In the genomic region with DNA sequence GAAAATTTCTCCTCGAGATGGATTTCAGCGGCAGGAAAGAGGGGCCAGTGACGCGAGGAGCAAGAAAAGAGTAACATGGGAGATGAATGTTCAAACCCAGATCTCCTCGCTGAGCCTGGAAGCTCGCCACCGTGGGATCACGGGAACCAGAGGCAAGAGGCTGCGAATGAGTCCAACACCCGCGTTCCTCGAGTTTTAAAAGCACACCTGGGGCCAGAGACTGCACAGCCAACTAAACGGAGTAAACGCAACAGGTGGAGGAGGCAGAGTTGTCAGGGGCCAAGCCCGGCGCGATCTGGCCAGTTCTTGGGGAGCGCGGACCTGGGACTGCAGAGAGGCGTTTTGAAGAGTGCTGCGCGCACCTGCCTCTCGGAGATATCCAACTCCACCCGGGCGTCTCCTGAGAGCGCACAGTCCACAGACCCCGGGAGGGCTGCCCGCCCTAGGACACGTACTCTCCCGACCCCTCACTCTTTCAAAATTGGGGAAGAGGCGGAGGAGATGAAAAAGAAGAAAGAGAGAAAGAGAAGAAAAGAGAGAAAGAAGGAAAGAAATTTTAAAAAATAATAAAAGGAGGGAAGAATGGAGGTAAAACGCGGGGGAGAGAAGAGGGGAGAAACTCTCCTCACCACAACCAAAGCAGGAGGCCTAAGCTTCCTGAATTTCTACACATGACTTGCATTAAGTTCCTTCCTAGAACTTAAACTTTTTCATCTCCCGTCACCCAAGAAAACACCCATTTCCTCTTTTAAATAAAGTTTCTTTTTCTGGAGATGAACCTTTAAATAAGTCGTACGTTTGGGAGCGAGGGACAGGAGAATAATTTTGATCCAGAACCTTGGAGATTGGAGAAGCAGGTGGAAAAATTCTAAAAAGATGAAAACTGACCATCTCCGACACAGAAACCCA, we compare ENCODE assay signal across 12 cellular contexts. TPM values are rescaled to one million over a fixed set of nuclear protein-coding genes. Genes with fewer than 3 reads are reported as not detected.
DNase-seq lines count a peak whose midpoint lies in the region; ATAC-seq and TF ChIP-seq lines count a peak whose summit lies in the region.
"Had no signal": no experiment of that assay in that cellular context is flagged by ENCODE, and none has a peak within 500 bp of the region (broad histone marks: within the 10 kb centered on the region; RNA-seq: fewer than 3 reads in every experiment).

No MANE protein-coding gene starts in this region.

- H3K79me2 ChIP-seq in MM.1S (ENCODE audit: low read length) (no peaks in the 10 kb centered on the region), parathyroid adenoma (no peaks in the 10 kb centered on the region)

- H2AFZ ChIP-seq in MM.1S (ENCODE audit: low read length), result no peak overlapping the region
- peak overlapping the region; percentile 5 for H2AFZ ChIP-seq in parathyroid adenoma

- H3K27ac ChIP-seq in MM.1S (ENCODE audit: low read length) (no peak overlapping the region), ectodermal cell (ENCODE audit: insufficient read depth, low read depth, low read length, poor library complexity, severe bottlenecking) (no peak overlapping the region), parathyroid adenoma (no peak overlapping the region)
- H3K27ac ChIP-seq: foreskin keratinocyte had no signal

- ATAC-seq in HG03521 (IDR thresholded peaks at IDR 0.05; ENCODE audit: unreplicated experiment) (no peak), HG03039 (IDR thresholded peaks at IDR 0.05; ENCODE audit: unreplicated experiment) (no peak)
- ATAC-seq: foreskin keratinocyte, left ventricle myocardium superior had no signal

- no peak for TF ChIP-seq CTCF in MM.1S (IDR thresholded peaks at IDR 0.05; ENCODE audit: low read length)
- TF ChIP-seq CTCF in parathyroid adenoma (IDR thresholded peaks at IDR 0.05), result no peak

- no peaks in the 10 kb centered on the region for H3F3A ChIP-seq in MM.1S (ENCODE audit: insufficient read depth, low read length)

- H3K9ac ChIP-seq in MM.1S (ENCODE audit: low read length) (no peak overlapping the region), parathyroid adenoma (no peak overlapping the region)

- H3K4me2 ChIP-seq in MM.1S (ENCODE audit: low read depth, low read length), result peak overlapping the region; percentile 99
- H3K4me2 ChIP-seq in parathyroid adenoma (ENCODE audit: low read length), result no peak overlapping the region

- no peaks in the 10 kb centered on the region for H3K4me1 ChIP-seq in MM.1S (ENCODE audit: low read length)
- peaks cover 81% of the 10 kb centered on the region for H3K4me1 ChIP-seq in ectodermal cell (ENCODE audit: control insufficient read depth, insufficient read depth, low read length)
- H3K4me1 ChIP-seq in parathyroid adenoma, result peaks cover 3% of the 10 kb centered on the region
- H3K4me1 ChIP-seq: foreskin keratinocyte had no signal

- 1 to 2% methylated on average over 36 to 38 of the region's 38 CpGs for WGBS in ectodermal cell, 2 experiments

- H3K9me2 ChIP-seq in MM.1S (replicated peaks; ENCODE audit: insufficient read depth, low read length), result no peaks in the 10 kb centered on the region

- H3K36me3 ChIP-seq in MM.1S (replicated peaks; ENCODE audit: insufficient read depth, low read length) (no peaks in the 10 kb centered on the region), ectodermal cell (ENCODE audit: control insufficient read depth, insufficient read depth, low read length) (no peaks in the 10 kb centered on the region), parathyroid adenoma (ENCODE audit: control insufficient read depth, insufficient read depth, low read length) (no peaks in the 10 kb centered on the region)

- H3K9me3 ChIP-seq in MM.1S (replicated peaks; ENCODE audit: insufficient read depth, low read length) (no peaks in the 10 kb centered on the region), ectodermal cell (ENCODE audit: control insufficient read depth, low read length) (no peaks in the 10 kb centered on the region), parathyroid adenoma (ENCODE audit: control insufficient read depth, low read length) (no peaks in the 10 kb centered on the region)

- H3K4me3 ChIP-seq in MM.1S (ENCODE audit: low read length) (peak overlapping the region; percentile 72), ectodermal cell (ENCODE audit: insufficient read depth, low read depth, low read length) (peak overlapping the region; percentile 29), parathyroid adenoma (ENCODE audit: low read depth, low read length) (no peak overlapping the region)

- peaks cover 83% of the 10 kb centered on the region for H3K27me3 ChIP-seq in MM.1S (replicated peaks; ENCODE audit: insufficient read depth, low read length)
- H3K27me3 ChIP-seq in ectodermal cell (ENCODE audit: control insufficient read depth, insufficient read depth, low read length, poor library complexity, severe bottlenecking), result peaks cover 100% of the 10 kb centered on the region
- peaks cover 41% of the 10 kb centered on the region for H3K27me3 ChIP-seq in parathyroid adenoma (ENCODE audit: control insufficient read depth, insufficient read depth, low read length)

- DNase-seq in ELF-1 (ENCODE audit: low read depth, low spot score), result peak; percentile 55
- DNase-seq in MM.1S, result no peak
- DNase-seq in NCI-H1436 (lab: John Stamatoyannopoulos, UW), result no peak
- DNase-seq in hypothalamus (lab: John Stamatoyannopoulos, UW), result no peak
- DNase-seq: DMS79 treated with DMSO at 0.1 percent for 48 hours, foreskin keratinocyte, left ventricle myocardium superior, NCI-H1694 had no signal

- no peaks in the 10 kb centered on the region for H4K20me1 ChIP-seq in MM.1S (ENCODE audit: insufficient read depth, low read length)

RNA-seq across cellular contexts. Expression of a gene that starts 5.3 kb away (rescaled TPM):
- 164 TPM for polyA plus RNA-seq in ectodermal cell (2013, experiment 1 of 4)
- polyA plus RNA-seq in ectodermal cell (2013, experiment 2 of 4), result 167 TPM
- polyA plus RNA-seq in ectodermal cell (2013, experiment 3 of 4), result 111 TPM
- polyA plus RNA-seq in ectodermal cell (2013, experiment 4 of 4), result 125 TPM
- polyA plus RNA-seq: foreskin keratinocyte had no signal
